Comparison of ENCODE assay signal across 8 cellular contexts in the genomic region with DNA sequence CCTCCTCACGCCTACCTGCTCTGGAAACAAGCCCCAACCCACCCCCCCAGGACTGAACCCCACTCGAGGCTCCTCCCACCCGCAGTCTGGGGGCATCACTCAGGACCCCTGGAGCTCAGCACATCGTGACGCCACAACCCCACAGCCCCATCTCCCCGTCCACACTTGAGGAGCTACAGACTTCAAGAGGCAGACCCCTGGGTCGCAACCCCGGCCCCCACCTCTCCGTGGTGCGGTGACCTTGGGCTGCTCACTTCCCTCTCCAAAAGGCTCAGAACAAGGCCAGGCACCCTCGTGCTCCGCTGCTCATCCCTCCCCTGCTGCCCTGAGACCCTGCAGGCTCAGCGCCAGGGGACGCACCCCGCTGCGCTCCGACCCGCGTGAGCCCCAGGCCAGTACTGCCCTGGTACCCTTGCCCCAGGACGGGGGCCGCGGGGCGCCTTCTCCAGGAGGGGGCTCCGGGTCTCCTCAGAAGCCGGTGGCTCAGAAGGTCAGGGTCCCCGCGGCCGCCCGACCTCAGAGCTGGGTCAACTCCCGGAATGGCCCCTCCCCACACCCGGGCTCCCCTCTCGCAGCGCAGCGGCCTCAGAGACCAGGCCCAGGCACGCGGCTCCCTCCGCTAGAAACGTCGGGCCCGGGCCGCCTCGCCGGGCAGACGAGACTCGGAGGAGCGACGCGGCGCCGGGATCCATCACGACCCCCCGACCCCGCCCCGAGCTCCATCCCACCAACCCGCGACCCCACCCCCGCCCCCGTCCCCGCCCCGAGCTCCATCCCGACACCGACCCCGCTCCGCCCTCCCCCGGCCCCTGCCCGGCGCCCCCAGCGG.
DNase-seq lines count a peak whose midpoint lies in the region; ATAC-seq and TF ChIP-seq lines count a peak whose summit lies in the region.

No MANE protein-coding gene starts in this region.

- peaks cover 28% of the 10 kb centered on the region for H3K36me3 ChIP-seq in neuron (ENCODE audit: insufficient read depth, low read length)

- no peak for TF ChIP-seq CTCF in WI38 (IDR thresholded peaks at IDR 0.05; ENCODE audit: low read depth, low read length)
- no peak for TF ChIP-seq CTCF in fibroblast of mammary gland (conservative IDR thresholded peaks at IDR 0.05; ENCODE audit: control insufficient read depth, insufficient read depth, low read depth, low read length)

- peak; percentile 35 for ATAC-seq in GM19463 (IDR thresholded peaks at IDR 0.05; ENCODE audit: unreplicated experiment)
- ATAC-seq in HG03558 (IDR thresholded peaks at IDR 0.05; ENCODE audit: extremely low read depth, unreplicated experiment), result peak; percentile 6

- H2AFZ ChIP-seq in neuron (ENCODE audit: low read depth, low read length), result peak overlapping the region; percentile 84

- H3K27me3 ChIP-seq in neuron (ENCODE audit: insufficient read depth, low read length), result no peaks in the 10 kb centered on the region

- H3K4me3 ChIP-seq in WI38 (ENCODE audit: low read depth, low read length), result peak overlapping the region; percentile 85
- peak overlapping the region; percentile 80 for H3K4me3 ChIP-seq in fibroblast of mammary gland (ENCODE audit: control insufficient read depth, low read depth, low read length)
- peak overlapping the region; percentile 96 for H3K4me3 ChIP-seq in neuron (ENCODE audit: low read length)

- H3K9me3 ChIP-seq in neuron (ENCODE audit: low read length), result no peaks in the 10 kb centered on the region

- peaks cover 34% of the 10 kb centered on the region for H3K4me1 ChIP-seq in neuron (ENCODE audit: insufficient read depth, low read length)

- DNase-seq in ELF-1 (ENCODE audit: low read depth, low spot score) (peak; percentile 71), fibroblast of mammary gland (ENCODE audit: low read depth) (no peak), C1 segment of cervical spinal cord (lab: John Stamatoyannopoulos, UW) (no peak)
- no peak for DNase-seq in activated effector memory CD4-positive, alpha-beta T cell treated with anti-CD3 and anti-CD28 coated beads, Interleukin-2, amount 50 U/mL, for 16 hours
